In genomic region chr17:35022536-35023063, GRCh38 we compare ENCODE assay signal across 8 cellular contexts. TPM values are rescaled to one million over a fixed set of nuclear protein-coding genes. Genes with fewer than 3 reads are reported as not detected.
DNase-seq lines count a peak whose midpoint lies in the region; ATAC-seq and TF ChIP-seq lines count a peak whose summit lies in the region.

No MANE protein-coding gene starts in this region.

- TF ChIP-seq CTCF in ascending aorta (IDR thresholded peaks at IDR 0.05) (peak in 2 of 3 experiments; percentile 37 to 45), smooth muscle cell (IDR thresholded peaks at IDR 0.05; ENCODE audit: borderline replicate concordance, insufficient read depth, poor library complexity, severe bottlenecking) (peak; percentile 29)

- H3K79me2 ChIP-seq in smooth muscle cell (ENCODE audit: low read depth) = no peaks in the 10 kb centered on the region

- peak; percentile 45 for ATAC-seq in HG03432 (IDR thresholded peaks at IDR 0.05; ENCODE audit: unreplicated experiment)
- ATAC-seq in GM19452 (IDR thresholded peaks at IDR 0.05; ENCODE audit: unreplicated experiment) = no peak
- no peak for ATAC-seq in GM18858 (IDR thresholded peaks at IDR 0.05; ENCODE audit: unreplicated experiment)

- no peak overlapping the region for H3K9ac ChIP-seq in smooth muscle cell (ENCODE audit: low read depth)

- 37% methylated on average over 8 of the region's 8 CpGs for WGBS in smooth muscle cell (ENCODE audit: low lambda C conversion rate)

- H4K20me1 ChIP-seq in smooth muscle cell (ENCODE audit: low read depth) = no peaks in the 10 kb centered on the region

- H3K4me1 ChIP-seq in ascending aorta (peaks cover 9 to 19% of the 10 kb centered on the region in 2 donors), smooth muscle cell (ENCODE audit: low read depth) (peaks cover 7% of the 10 kb centered on the region)

- H3K27ac ChIP-seq in ascending aorta = peak overlapping the region; percentile 85 to 92
- peak overlapping the region; percentile 94 for H3K27ac ChIP-seq in smooth muscle cell (ENCODE audit: low read depth)

- no peaks in the 10 kb centered on the region for H3K9me3 ChIP-seq in ascending aorta
- H3K9me3 ChIP-seq in smooth muscle cell (replicated peaks; ENCODE audit: low read depth) = no peaks in the 10 kb centered on the region

- no peak overlapping the region for H3K4me2 ChIP-seq in smooth muscle cell

- peaks cover 9 to 17% of the 10 kb centered on the region in 2 donors for H3K36me3 ChIP-seq in ascending aorta
- H3K36me3 ChIP-seq in smooth muscle cell (ENCODE audit: low read depth) = no peaks in the 10 kb centered on the region

- H3K27me3 ChIP-seq in ascending aorta (no peaks in the 10 kb centered on the region), smooth muscle cell (ENCODE audit: low read depth) (no peaks in the 10 kb centered on the region)

- intact Hi-C loops in ascending aorta (cut with DNase I) = loop anchor here (1.0 to 5.0 kb wide), 4 partner anchors 41 to 770 kb away; partner anchors contain the start of genes LIG3 and RFFL

- no peak overlapping the region for H2AFZ ChIP-seq in smooth muscle cell (ENCODE audit: low read depth)

- no peak overlapping the region for H3K4me3 ChIP-seq in ascending aorta
- H3K4me3 ChIP-seq in smooth muscle cell = no peak overlapping the region

- DNase-seq in CD1c-positive myeloid dendritic cell (ENCODE audit: extremely low spot score) (peak; percentile 38), T1000 (lab: John Stamatoyannopoulos, UW) (peak; percentile 41), ascending aorta (ENCODE audit: low spot score in 2 of 2) (peak; percentile 89 to 96), hippocampal formation (lab: John Stamatoyannopoulos, UW) (peak; percentile 87 to 91), smooth muscle cell (lab: John Stamatoyannopoulos, UW; ENCODE audit: unreplicated experiment) (peak; percentile 7)

- peaks cover 9% of the 10 kb centered on the region for H3F3A ChIP-seq in smooth muscle cell (ENCODE audit: low read depth)

RNA-seq across cellular contexts. Expression of gene RFFL, which starts 40.9 kb away (rescaled TPM):
- total RNA-seq in ascending aorta (20.0 TPM), smooth muscle cell (7.1 and 20.0 TPM in 2 replicates)
- polyA plus RNA-seq in smooth muscle cell = 5.3 and 7.0 TPM in 2 replicates

RNA-seq across cellular contexts. Expression of gene LIG3, which starts 42.3 kb away (rescaled TPM):
- total RNA-seq in ascending aorta (24.5 TPM), smooth muscle cell (31.2 and 34.6 TPM in 2 replicates)
- polyA plus RNA-seq in smooth muscle cell = 18.1 and 19.4 TPM in 2 replicates

Comparison
In these comparisons a context has a peak if more than half of its experiments do, and no peak if none do; other contexts are left out.
1. DNase-seq: peak in every context shown above with its lines; median percentile 92 in ascending aorta; 89 in hippocampal formation; 41 in T1000; 38 in CD1c-positive myeloid dendritic cell; 7 in smooth muscle cell.